Comparison of ENCODE assay signal across 23 cellular contexts in genomic region chr5:93100433-93100832, GRCh38.
DNase-seq lines count a peak whose midpoint lies in the region; ATAC-seq and TF ChIP-seq lines count a peak whose summit lies in the region.
"Had no signal": no experiment of that assay in that cellular context is flagged by ENCODE, and none has a peak within 500 bp of the region (broad histone marks: within the 10 kb centered on the region; RNA-seq: fewer than 3 reads in every experiment).

No MANE protein-coding gene starts in this region.

- no peak overlapping the region for H3K4me3 ChIP-seq in ACC112 (ENCODE audit: low read depth, low read length)
- H3K4me3 ChIP-seq in astrocyte of the cerebellum (ENCODE audit: low read depth, low read length): no peak overlapping the region
- H3K4me3 ChIP-seq: neural progenitor cell, Peyer's patch had no signal

- no peaks in the 10 kb centered on the region for H3K79me2 ChIP-seq in ACC112 (ENCODE audit: control insufficient read depth, insufficient read depth, low read length, unreplicated experiment)

- ATAC-seq in natural killer cell: no peak
- ATAC-seq in HG02884 (IDR thresholded peaks at IDR 0.05; ENCODE audit: unreplicated experiment): no peak
- ATAC-seq in GM18858 (IDR thresholded peaks at IDR 0.05; ENCODE audit: unreplicated experiment): no peak

- peaks cover 17% of the 10 kb centered on the region for H3K4me1 ChIP-seq in ACC112 (ENCODE audit: control insufficient read depth, insufficient read depth, low read length, unreplicated experiment)
- H3K4me1 ChIP-seq: neural progenitor cell, Peyer's patch had no signal

- no peaks in the 10 kb centered on the region for H3K27me3 ChIP-seq in ACC112 (ENCODE audit: insufficient read depth, low read length)
- H3K27me3 ChIP-seq: neural progenitor cell, Peyer's patch had no signal

- H3K27me3 Mint-ChIP-seq in natural killer cell (ENCODE audit: low read depth in 2 of 2): no peaks in the 10 kb centered on the region

- H3K36me3 ChIP-seq in ACC112 (ENCODE audit: insufficient read depth, low read length): no peaks in the 10 kb centered on the region
- H3K36me3 ChIP-seq: neural progenitor cell, Peyer's patch had no signal

- no peaks in the 10 kb centered on the region for H3K4me1 Mint-ChIP-seq in natural killer cell
- H3K4me1 Mint-ChIP-seq: immature natural killer cell, memory B cell, neural progenitor cell had no signal

- intact Hi-C loops in natural killer cell (cut with micrococcal nuclease): no loop called here

- TF ChIP-seq CTCF in astrocyte of the cerebellum (IDR thresholded peaks at IDR 0.05; ENCODE audit: low read depth, low read length, missing control alignments): no peak
- TF ChIP-seq CTCF in natural killer cell (IDR thresholded peaks at IDR 0.05): no peak

- DNase-seq in HCEC 1CT (peak; percentile 54), astrocyte of the cerebellum (ENCODE audit: low read depth) (peak; percentile 42), kidney tubule cell (ENCODE audit: low spot score) (peak; percentile 36), natural killer cell (no peak)
- no peak for DNase-seq in activated T-cell treated with anti-CD3 and anti-CD28 coated beads, Interleukin-2, amount 50 U/mL, for 1 hour
- DNase-seq: ACHN; activated CD4-positive, alpha-beta T cell treated with anti-CD3 and anti-CD28 coated beads for 4 hours; activated effector memory CD4-positive, alpha-beta T cell treated with Interleukin-2 at 50 U/mL for 16 hours; amniotic stem cell; GF-D8; immature natural killer cell; Karpas-422; NCI-H1436; NCI-H2171 treated with DMSO at 0.1 percent for 48 hours; NCI-H774; Peyer's patch; SK-N-SH; stimulated activated naive CD4-positive, alpha-beta T cell treated with Interleukin-2 at 50 U/mL for 16 hours had no signal

- no peak overlapping the region for H2AFZ ChIP-seq in ACC112 (ENCODE audit: low read length, unreplicated experiment)
- H2AFZ ChIP-seq: neural progenitor cell had no signal

- no peak overlapping the region for H3K4me3 Mint-ChIP-seq in natural killer cell
- H3K4me3 Mint-ChIP-seq: immature natural killer cell, memory B cell, neural progenitor cell had no signal

- H3K27ac ChIP-seq in ACC112 (ENCODE audit: low read depth, low read length): 0 out of 2 replicates have a peak overlapping the region, but pooled peaks have one; percentile 13
- H3K27ac ChIP-seq: neural progenitor cell, Peyer's patch had no signal

- no peaks in the 10 kb centered on the region for H3K36me3 Mint-ChIP-seq in natural killer cell
- H3K36me3 Mint-ChIP-seq: immature natural killer cell, memory B cell, neural progenitor cell had no signal

- in situ Hi-C loops in astrocyte of the cerebellum (cut with HindIII; ENCODE audit: low sequenced_read_pairs): no loop called here

- peaks cover 21% of the 10 kb centered on the region in 2 donors for H3K9me3 Mint-ChIP-seq in natural killer cell
- H3K9me3 Mint-ChIP-seq: neural progenitor cell had no signal

- H3K27ac Mint-ChIP-seq in natural killer cell: no peak overlapping the region
- H3K27ac Mint-ChIP-seq: immature natural killer cell, memory B cell, neural progenitor cell had no signal

Comparison
In these comparisons a context has a peak if more than half of its experiments do, and no peak if none do; other contexts are left out.
1. DNase-seq: peak in HCEC 1CT (single experiment), astrocyte of the cerebellum (single experiment) and kidney tubule cell (single experiment); none in natural killer cell (single experiment) and activated T-cell treated with anti-CD3 and anti-CD28 coated beads, Interleukin-2, amount 50 U/mL, for 1 hour (single experiment).